18 cellular contexts compared by ENCODE assay signal in genomic region chr17:78249074-78249835, GRCh38. TPM values are rescaled to one million over a fixed set of nuclear protein-coding genes. Genes with fewer than 3 reads are reported as not detected.
DNase-seq lines count a peak whose midpoint lies in the region; ATAC-seq, FAIRE-seq and TF ChIP-seq lines count a peak whose summit lies in the region.
"Had no signal": no experiment of that assay in that cellular context is flagged by ENCODE, and none has a peak within 500 bp of the region (broad histone marks: within the 10 kb centered on the region; RNA-seq: fewer than 3 reads in every experiment).

No MANE protein-coding gene starts in this region.

- no peak overlapping the region for H2BK15ac ChIP-seq in IMR-90 (ENCODE audit: low read depth, low read length)

- 75% methylated on average over 9 of the region's 16 CpGs; no CpG with 5 or more reads in 1 of the 2 experiments for WGBS in IMR-90 (ENCODE audit: extremely low coverage in 2 of 2, insufficient read length in 1 of 2), 2 experiments
- WGBS in K562 (ENCODE audit: insufficient coverage, low coverage, missing lambda C conversion rate), result 79% methylated on average over 14 of the region's 16 CpGs
- 62% methylated on average over 8 of the region's 16 CpGs for WGBS in HepG2 (ENCODE audit: low lambda C conversion rate)
- WGBS in psoas muscle, 3 donors, result 81 to 84% (median 82%) methylated on average over 15 to 16 of the region's 16 CpGs

- H3K9me3 ChIP-seq in IMR-90 (ENCODE audit: control insufficient read depth, insufficient read depth, low read length) (no peaks in the 10 kb centered on the region), K562 (replicated peaks; ENCODE audit: control insufficient read depth, insufficient read depth, low read depth, low read length) (no peaks in the 10 kb centered on the region), HepG2 (ENCODE audit: low read length) (no peaks in the 10 kb centered on the region), psoas muscle (no peaks in the 10 kb centered on the region), ascending aorta (no peaks in the 10 kb centered on the region)

- H2BK20ac ChIP-seq in IMR-90 (ENCODE audit: low read depth, low read length), result no peak overlapping the region

- no peak for TF ChIP-seq RAD21 in IMR-90 (IDR thresholded peaks at IDR 0.05; ENCODE audit: low read length)
- no peak for TF ChIP-seq RAD21 in K562 (CRISPR knock-in tag; conservative IDR thresholded peaks at IDR 0.05 in 1 of 2, IDR thresholded peaks at IDR 0.05 in 1 of 2)
- no peak for TF ChIP-seq RAD21 in HepG2 (CRISPR knock-in tag; IDR thresholded peaks at IDR 0.05)

- H3K4me2 ChIP-seq in IMR-90 (ENCODE audit: low read depth, low read length) (no peak overlapping the region), K562 (ENCODE audit: insufficient read depth, low read length) (no peak overlapping the region), HepG2 (ENCODE audit: low read depth, low read length) (peak overlapping the region; percentile 30)
- H3K4me2 ChIP-seq: BLaER1 had no signal

- H2BK5ac ChIP-seq in IMR-90 (ENCODE audit: low read depth, low read length, poor library complexity, severe bottlenecking), result no peak overlapping the region

- POLR2A ChIA-PET in IMR-90 (lab: Charles Lee; ENCODE audit: unreplicated experiment), result no interaction called here
- POLR2A ChIA-PET in K562 (lab: Yijun Ruan, JAX), result interaction anchor here (0.8 to 1.5 kb wide), 2 partner anchors 10 to 29 kb away, joined by 3 read pairs; no protein-coding TSS in a partner anchor
- POLR2A ChIA-PET in HepG2 (lab: Yijun Ruan, JAX), result no interaction called here

- H3K79me2 ChIP-seq in K562 (ENCODE audit: control insufficient read depth, insufficient read depth, low read length) (peaks cover 7% of the 10 kb centered on the region), HepG2 (ENCODE audit: insufficient read depth, low read length) (no peaks in the 10 kb centered on the region)

- dilution Hi-C loops in IMR-90 (cut with HindIII; ENCODE audit: low sequenced_read_pairs, unreplicated experiment), result no loop called here

- H2AFZ ChIP-seq in IMR-90 (replicated peaks; ENCODE audit: low read length, poor library complexity), result peak overlapping the region; percentile 67
- H2AFZ ChIP-seq in K562 (ENCODE audit: low read depth, low read length), result no peak overlapping the region
- no peak overlapping the region for H2AFZ ChIP-seq in HepG2 (ENCODE audit: low read length)

- no peak overlapping the region for H3K14ac ChIP-seq in IMR-90 (replicated peaks; ENCODE audit: low read depth, low read length)

- H4K91ac ChIP-seq in IMR-90 (ENCODE audit: insufficient read depth, low read depth, low read length), result no peak overlapping the region

- no peak overlapping the region for H3K23ac ChIP-seq in IMR-90 (ENCODE audit: low read depth, low read length)

- no peak overlapping the region for H4K5ac ChIP-seq in IMR-90 (ENCODE audit: low read depth, low read length)

- H2AK9ac ChIP-seq in IMR-90 (replicated peaks; ENCODE audit: low read depth, low read length, poor library complexity), result no peak overlapping the region

- TF ChIP-seq POLR2A in IMR-90 (IDR thresholded peaks at IDR 0.05; ENCODE audit: low read depth, low read length), result no peak
- TF ChIP-seq POLR2A in K562 (conservative IDR thresholded peaks at IDR 0.05), result no peak
- no peak for TF ChIP-seq POLR2A in HepG2 (IDR thresholded peaks at IDR 0.05; ENCODE audit: insufficient read depth in 1 of 2, low read depth in 2 of 2, low read length in 2 of 2)

- intact Hi-C loops in IMR-90 (cut with micrococcal nuclease), result no loop called here
- intact Hi-C loops in K562 (cut with micrococcal nuclease), result no loop called here
- intact Hi-C loops in HepG2 (cut with micrococcal nuclease; ENCODE audit: unreplicated experiment), result loop anchor here (10.0 kb wide), 1 partner anchor 1016 kb away; no protein-coding TSS in a partner anchor
- intact Hi-C loops in psoas muscle (cut with DNase I), result no loop called here
- intact Hi-C loops in ascending aorta (cut with DNase I), result no loop called here

- BruUV-seq in IMR-90 (replicated peaks; lab: Mats Ljungman, UMichigan) (no TSS peak), K562 (replicated peaks; lab: Mats Ljungman, UMichigan) (no TSS peak), HepG2 (replicated peaks; lab: Mats Ljungman, UMichigan) (no TSS peak)

- H3K56ac ChIP-seq in IMR-90 (ENCODE audit: extremely low read depth, insufficient read depth, low read length), result no peak overlapping the region

- in situ Hi-C loops in IMR-90 (cut with MboI; ENCODE audit: low sequenced_read_pairs) (loop anchor here (10.0 kb wide), 1 partner anchor 134 kb away; no protein-coding TSS in a partner anchor), K562 (cut with MboI) (no loop called here), HepG2 (cut with HindIII; ENCODE audit: extremely low pct_ligation_motif_present, low pct_unique_long_range_greater_than_20kb) (no loop called here)

- H3K9ac ChIP-seq in IMR-90 (ENCODE audit: low read depth, low read length) (no peak overlapping the region), K562 (ENCODE audit: insufficient read depth in 1 of 2, low read depth in 2 of 2, low read length in 2 of 2) (peak overlapping the region in 1 of 2 experiments; percentile 81; a peak in 2 of 4 replicates), HepG2 (ENCODE audit: insufficient read depth, low read depth, low read length) (no peak overlapping the region)
- H3K9ac ChIP-seq: BLaER1 had no signal

- H4K20me1 ChIP-seq in IMR-90 (ENCODE audit: insufficient read depth, low read length), result no peaks in the 10 kb centered on the region
- H4K20me1 ChIP-seq in K562 (replicated peaks; ENCODE audit: control insufficient read depth, insufficient read depth, low read length), result no peaks in the 10 kb centered on the region
- H4K20me1 ChIP-seq in HepG2 (ENCODE audit: insufficient read depth, low read length), result no peaks in the 10 kb centered on the region
- H4K20me1 ChIP-seq: BLaER1 had no signal

- H3K4me3 ChIP-seq in IMR-90 (ENCODE audit: insufficient read depth, low read depth, low read length), result no peak overlapping the region
- no peak overlapping the region for H3K4me3 ChIP-seq in K562
- H3K4me3 ChIP-seq in HepG2 (replicated peaks in 1 of 3; ENCODE audit: insufficient read depth in 1 of 3, low read depth in 2 of 3, low read length in 3 of 3), result no peak overlapping the region; a peak in 1 of 6 replicates
- H3K4me3 ChIP-seq in psoas muscle, result peak overlapping the region; percentile 41
- no peak overlapping the region for H3K4me3 ChIP-seq in ascending aorta
- H3K4me3 ChIP-seq: BLaER1 had no signal

- H3K4ac ChIP-seq in IMR-90 (ENCODE audit: low read depth, low read length), result no peak overlapping the region

- H3K18ac ChIP-seq in IMR-90 (ENCODE audit: low read depth, low read length), result no peak overlapping the region

- H3K79me1 ChIP-seq in IMR-90 (ENCODE audit: low read depth in 1 of 2, low read length in 2 of 2), result peaks cover 0 to 4% of the 10 kb centered on the region in 2 experiments; a peak in 1 of 4 replicates

- no peak for TF ChIP-seq CTCF in IMR-90 (conservative IDR thresholded peaks at IDR 0.05; ENCODE audit: low read depth, low read length)
- TF ChIP-seq CTCF in K562 (IDR thresholded peaks at IDR 0.05 in 2 of 3, conservative IDR thresholded peaks at IDR 0.05 in 1 of 3; ENCODE audit: insufficient read depth in 2 of 3, low read depth in 1 of 3, low read length in 3 of 3), result no peak
- no peak for TF ChIP-seq CTCF in HepG2 (CRISPR knock-in tag; IDR thresholded peaks at IDR 0.05)
- TF ChIP-seq CTCF in psoas muscle (IDR thresholded peaks at IDR 0.05), result no peak
- no peak for TF ChIP-seq CTCF in ascending aorta (IDR thresholded peaks at IDR 0.05)

- H3K36me3 ChIP-seq in IMR-90 (ENCODE audit: control insufficient read depth, insufficient read depth, low read length) (no peaks in the 10 kb centered on the region), K562 (ENCODE audit: control insufficient read depth, insufficient read depth, low read length) (no peaks in the 10 kb centered on the region), HepG2 (replicated peaks in 1 of 2; ENCODE audit: control insufficient read depth in 1 of 2, insufficient read depth in 2 of 2, low read length in 2 of 2) (no peaks in the 10 kb centered on the region), psoas muscle (ENCODE audit: insufficient read depth in 1 of 2, low read depth in 1 of 2) (no peaks in the 10 kb centered on the region), ascending aorta (no peaks in the 10 kb centered on the region)
- H3K36me3 ChIP-seq: BLaER1 had no signal

- H4K8ac ChIP-seq in IMR-90 (ENCODE audit: low read depth in 2 of 2, low read length in 2 of 2), result no peak overlapping the region

- DNase-seq in IMR-90 (no peak), K562 (ENCODE audit: extremely low read depth in 1 of 4, low spot score in 3 of 4) (no peak), HepG2 (ENCODE audit: low spot score) (no peak), psoas muscle (no peak), NCI-H510A (lab: John Stamatoyannopoulos, UW) (no peak), ascending aorta (ENCODE audit: low spot score in 2 of 2) (no peak), T1000 (lab: John Stamatoyannopoulos, UW) (no peak)
- DNase-seq: CD8-positive, alpha-beta T cell; DMS79; H7; Kasumi-1; NCI-H187; NCI-H345; NCI-H69; SHP77 treated with DMSO at 0.1 percent for 48 hours had no signal

- H2BK120ac ChIP-seq in IMR-90 (ENCODE audit: low read depth, low read length), result no peak overlapping the region

- H3K9me1 ChIP-seq in IMR-90 (ENCODE audit: insufficient read depth, low read length), result no peaks in the 10 kb centered on the region
- no peaks in the 10 kb centered on the region for H3K9me1 ChIP-seq in K562 (ENCODE audit: control insufficient read depth, insufficient read depth, low read length)

- no peak overlapping the region for H3K27ac ChIP-seq in IMR-90 (ENCODE audit: insufficient read depth, low read length)
- no peak overlapping the region for H3K27ac ChIP-seq in K562 (ENCODE audit: extremely low read depth, low read depth, low read length)
- H3K27ac ChIP-seq in HepG2 (ENCODE audit: extremely low read length, insufficient read depth, low read length), result no peak overlapping the region
- peak overlapping the region; percentile 50 for H3K27ac ChIP-seq in psoas muscle
- no peak overlapping the region for H3K27ac ChIP-seq in ascending aorta

- H3K27me3 ChIP-seq in IMR-90 (ENCODE audit: control insufficient read depth, insufficient read depth, low read length) (peaks cover 3% of the 10 kb centered on the region; the same call in 1 of the 2 replicates), K562 (ENCODE audit: control insufficient read depth in 2 of 2, insufficient read depth in 2 of 2, low read length in 2 of 2) (no peaks in the 10 kb centered on the region), HepG2 (ENCODE audit: control insufficient read depth in 1 of 2, insufficient read depth in 2 of 2, low read length in 2 of 2) (peaks cover 0 to 4% of the 10 kb centered on the region in 2 experiments; a peak in 1 of 5 replicates), psoas muscle (ENCODE audit: insufficient read depth in 3 of 3, low read length in 2 of 3) (no peaks in the 10 kb centered on the region), ascending aorta (no peaks in the 10 kb centered on the region)

- no peak for TF ChIP-seq EP300 in K562 (IDR thresholded peaks at IDR 0.05; ENCODE audit: low read length)
- no peak for TF ChIP-seq EP300 in HepG2 (IDR thresholded peaks at IDR 0.05; ENCODE audit: low read depth in 2 of 2, low read length in 2 of 2)
- no peak for TF ChIP-seq EP300 in HepG2 (CRISPR knock-in tag; IDR thresholded peaks at IDR 0.05; ENCODE audit: borderline replicate concordance)

- no peak for ATAC-seq in IMR-90 (ENCODE audit: low read depth)
- ATAC-seq in K562, result no peak
- ATAC-seq in HepG2, result peak; percentile 1; the same call in 1 of the 3 replicates
- ATAC-seq in psoas muscle, result no peak
- no peak for ATAC-seq in HG03457 (IDR thresholded peaks at IDR 0.05; ENCODE audit: unreplicated experiment)
- ATAC-seq: CD8-positive, alpha-beta T cell had no signal

- CTCF ChIA-PET in IMR-90 (lab: Yijun Ruan, JAX), result no interaction called here
- CTCF ChIA-PET in K562 (lab: Yijun Ruan, JAX; ENCODE audit: low intra/inter-chr PET ratio), result interaction anchor here (2.7 to 3.2 kb wide), 2 partner anchors 136 to 172 kb away, joined by 19 to 37 read pairs; no protein-coding TSS in a partner anchor
- CTCF ChIA-PET in HepG2 (lab: Yijun Ruan, JAX; ENCODE audit: low intra/inter-chr PET ratio, low total read pairs), result interaction anchor here (2.0 kb wide), 1 partner anchor 136 kb away, joined by 13 read pairs; no protein-coding TSS in a partner anchor

- H3K4me1 ChIP-seq in IMR-90 (ENCODE audit: control insufficient read depth, insufficient read depth, low read length) (peaks cover 6% of the 10 kb centered on the region), K562 (replicated peaks in 1 of 2; ENCODE audit: control insufficient read depth in 2 of 2, insufficient read depth in 2 of 2, low read length in 2 of 2) (peaks cover 20 to 61% of the 10 kb centered on the region in 2 experiments), HepG2 (ENCODE audit: insufficient read depth, low read length) (peaks cover 56% of the 10 kb centered on the region), psoas muscle (peaks cover 13% of the 10 kb centered on the region), ascending aorta (peaks cover 0 to 5% of the 10 kb centered on the region in 2 donors)

- no peak overlapping the region for H2AK5ac ChIP-seq in IMR-90 (ENCODE audit: low read depth, low read length)

- no peak for FAIRE-seq in K562 (lab: Jason Lieb, UNC)
- no peak for FAIRE-seq in HepG2 (lab: Jason Lieb, UNC)
- FAIRE-seq: D721Med had no signal

RNA-seq across cellular contexts. Expression of gene TMEM235, which starts 17.8 kb away (rescaled TPM):
- total RNA-seq in IMR-90 (2012; rRNA removed) (not detected in 2 replicates), K562 (2014; rRNA removed) (not detected in 2 replicates), K562 (2014; rRNA removed; fragmentation: Illumina TruSeq; extraction: Trizol) (not detected in 2 replicates), K562 (2015; rRNA removed; fragmentation: Illumina TruSeq; extraction: Trizol) (not detected in 2 replicates), K562 (2021) (not detected in 2 replicates), HepG2 (2016; rRNA removed; fragmentation: Illumina TruSeq; extraction: Trizol) (not detected in 2 replicates), psoas muscle (not detected), ascending aorta (not detected)
- polyA plus RNA-seq in IMR-90 (2012; rRNA removed) (not detected in 2 replicates), K562 (2011; rRNA removed) (not detected in 2 replicates), K562 (2014; fragmentation: Illumina TruSeq; extraction: Trizol) (not detected in 2 replicates), K562 (2014; fragmentation: Nextera tagmentation; extraction: Ambion mirVana) (not detected), K562 (2014; rRNA removed) (not detected in 2 replicates), HepG2 (2011; rRNA removed) (not detected in 2 replicates), psoas muscle (not detected)
- polyA plus RNA-seq in IMR-90 (2012; cell fraction: cytosol; rRNA removed), result not detected in 2 replicates
- polyA plus RNA-seq in IMR-90 (2012; cell fraction: nucleus; rRNA removed; ENCODE audit: low replicate concordance), result not detected in 2 replicates
- not detected in 2 replicates for total RNA-seq in K562 (2011; cell fraction: chromatin; rRNA removed; ENCODE audit: low replicate concordance)
- total RNA-seq in K562 (2011; cell fraction: nucleolus; rRNA removed), result 0.17 TPM in 1 of 2 replicates, not detected in the other
- not detected in 2 replicates for total RNA-seq in K562 (2011; cell fraction: nucleoplasm; rRNA removed)
- not detected in 2 replicates for polyA plus RNA-seq in K562 (2011; cell fraction: cytosol; rRNA removed)
- polyA plus RNA-seq in K562 (2011; cell fraction: nucleus; rRNA removed), result not detected in 2 replicates
- polyA plus RNA-seq in K562 (2012), result not detected in 2 replicates
- polyA minus RNA-seq in K562 (2011; rRNA and poly(A)+ RNA removed), result not detected in 2 replicates
- polyA minus RNA-seq in K562 (2011; cell fraction: cytosol; rRNA and poly(A)+ RNA removed), result not detected in 2 replicates
- not detected in 2 replicates for polyA minus RNA-seq in K562 (2011; cell fraction: nucleus; rRNA and poly(A)+ RNA removed)
- not detected in 2 replicates for total RNA-seq in HepG2 (2016; cell fraction: cytosol; rRNA removed; fragmentation: Illumina TruSeq; extraction: Trizol; ENCODE audit: low read depth)
- not detected in 2 replicates for total RNA-seq in HepG2 (2016; cell fraction: insoluble cytoplasmic fraction; rRNA removed; fragmentation: Illumina TruSeq; extraction: Trizol)
- total RNA-seq in HepG2 (2016; cell fraction: membrane; rRNA removed; fragmentation: Illumina TruSeq; extraction: Trizol), result not detected in 2 replicates
- not detected in 2 replicates for total RNA-seq in HepG2 (2016; cell fraction: nucleus; rRNA removed; fragmentation: Illumina TruSeq; extraction: Trizol)
- polyA plus RNA-seq in HepG2 (2011; cell fraction: cytosol; rRNA removed), result not detected in 2 replicates
- not detected in 2 replicates for polyA plus RNA-seq in HepG2 (2011; cell fraction: nucleus; rRNA removed)
- polyA plus RNA-seq in HepG2 (2012), result not detected in 2 replicates
- polyA plus RNA-seq in HepG2 (2016; cell fraction: cytosol; fragmentation: Illumina TruSeq; extraction: Trizol; ENCODE audit: low read depth), result not detected in 2 replicates
- polyA plus RNA-seq in HepG2 (2016; cell fraction: insoluble cytoplasmic fraction; fragmentation: Illumina TruSeq; extraction: Trizol; ENCODE audit: low read depth), result not detected in 2 replicates
- polyA plus RNA-seq in HepG2 (2016; cell fraction: membrane; fragmentation: Illumina TruSeq; extraction: Trizol; ENCODE audit: low read depth), result not detected in 2 replicates
- polyA plus RNA-seq in HepG2 (2016; cell fraction: nucleus; fragmentation: Illumina TruSeq; extraction: Trizol; ENCODE audit: insufficient read depth, low read depth), result not detected in 2 replicates
- polyA minus RNA-seq in HepG2 (2011; rRNA and poly(A)+ RNA removed; ENCODE audit: low replicate concordance), result not detected in 2 replicates
- not detected in 2 replicates for polyA minus RNA-seq in HepG2 (2011; cell fraction: cytosol; rRNA and poly(A)+ RNA removed)
- not detected in 2 replicates for polyA minus RNA-seq in HepG2 (2011; cell fraction: nucleus; rRNA and poly(A)+ RNA removed)
- total RNA-seq: CD8-positive, alpha-beta T cell; H7 had no signal

RNA-seq across cellular contexts. Expression of gene BIRC5, which starts 35.2 kb away (rescaled TPM):
- total RNA-seq in IMR-90 (2012; rRNA removed), result 52.7 and 53.6 TPM in 2 replicates
- polyA plus RNA-seq in IMR-90 (2012; rRNA removed), result 16.6 and 19.5 TPM in 2 replicates
- 10.6 and 17.7 TPM in 2 replicates for polyA plus RNA-seq in IMR-90 (2012; cell fraction: cytosol; rRNA removed)
- 5.5 and 7.2 TPM in 2 replicates for polyA plus RNA-seq in IMR-90 (2012; cell fraction: nucleus; rRNA removed; ENCODE audit: low replicate concordance)
- total RNA-seq in K562 (2011; cell fraction: chromatin; rRNA removed; ENCODE audit: low replicate concordance), result 88.6 and 104 TPM in 2 replicates
- 92.8 and 99.1 TPM in 2 replicates for total RNA-seq in K562 (2011; cell fraction: nucleolus; rRNA removed)
- 114 and 121 TPM in 2 replicates for total RNA-seq in K562 (2011; cell fraction: nucleoplasm; rRNA removed)
- 114 and 140 TPM in 2 replicates for total RNA-seq in K562 (2014; rRNA removed)
- total RNA-seq in K562 (2014; rRNA removed; fragmentation: Illumina TruSeq; extraction: Trizol), result 79.1 and 79.9 TPM in 2 replicates
- total RNA-seq in K562 (2015; rRNA removed; fragmentation: Illumina TruSeq; extraction: Trizol), result 101 and 106 TPM in 2 replicates
- total RNA-seq in K562 (2021), result 101 and 104 TPM in 2 replicates
- polyA plus RNA-seq in K562 (2011; rRNA removed), result 61.4 and 64.4 TPM in 2 replicates
- 55.7 and 67.4 TPM in 2 replicates for polyA plus RNA-seq in K562 (2011; cell fraction: cytosol; rRNA removed)
- polyA plus RNA-seq in K562 (2011; cell fraction: nucleus; rRNA removed), result 37.3 and 40.7 TPM in 2 replicates
- polyA plus RNA-seq in K562 (2012), result 67.7 and 78.4 TPM in 2 replicates
- polyA plus RNA-seq in K562 (2014; fragmentation: Illumina TruSeq; extraction: Trizol), result 74.6 and 88.8 TPM in 2 replicates
- polyA plus RNA-seq in K562 (2014; fragmentation: Nextera tagmentation; extraction: Ambion mirVana), result 100 to 1,000 TPM in 1 of 2 experiments, 10 to 100 TPM in 1; 98.2 to 107 TPM
- polyA plus RNA-seq in K562 (2014; rRNA removed), result 127 and 155 TPM in 2 replicates
- polyA minus RNA-seq in K562 (2011; rRNA and poly(A)+ RNA removed), result 83.8 and 87.5 TPM in 2 replicates
- 34.3 and 38.4 TPM in 2 replicates for polyA minus RNA-seq in K562 (2011; cell fraction: cytosol; rRNA and poly(A)+ RNA removed)
- polyA minus RNA-seq in K562 (2011; cell fraction: nucleus; rRNA and poly(A)+ RNA removed), result 36.9 and 58.9 TPM in 2 replicates
- 135 and 167 TPM in 2 replicates for total RNA-seq in HepG2 (2016; rRNA removed; fragmentation: Illumina TruSeq; extraction: Trizol)
- 34.5 and 39.0 TPM in 2 replicates for total RNA-seq in HepG2 (2016; cell fraction: cytosol; rRNA removed; fragmentation: Illumina TruSeq; extraction: Trizol; ENCODE audit: low read depth)
- total RNA-seq in HepG2 (2016; cell fraction: insoluble cytoplasmic fraction; rRNA removed; fragmentation: Illumina TruSeq; extraction: Trizol), result 131 and 168 TPM in 2 replicates
- total RNA-seq in HepG2 (2016; cell fraction: membrane; rRNA removed; fragmentation: Illumina TruSeq; extraction: Trizol), result 97.3 and 97.8 TPM in 2 replicates
- 62.8 and 63.7 TPM in 2 replicates for total RNA-seq in HepG2 (2016; cell fraction: nucleus; rRNA removed; fragmentation: Illumina TruSeq; extraction: Trizol)
- polyA plus RNA-seq in HepG2 (2011; rRNA removed), result 18.5 and 30.3 TPM in 2 replicates
- polyA plus RNA-seq in HepG2 (2011; cell fraction: cytosol; rRNA removed), result 26.4 and 35.2 TPM in 2 replicates
- polyA plus RNA-seq in HepG2 (2011; cell fraction: nucleus; rRNA removed), result 11.3 and 14.8 TPM in 2 replicates
- 20.8 and 42.6 TPM in 2 replicates for polyA plus RNA-seq in HepG2 (2012)
- polyA plus RNA-seq in HepG2 (2016; cell fraction: cytosol; fragmentation: Illumina TruSeq; extraction: Trizol; ENCODE audit: low read depth), result 27.8 and 29.4 TPM in 2 replicates
- polyA plus RNA-seq in HepG2 (2016; cell fraction: insoluble cytoplasmic fraction; fragmentation: Illumina TruSeq; extraction: Trizol; ENCODE audit: low read depth), result 158 and 162 TPM in 2 replicates
- polyA plus RNA-seq in HepG2 (2016; cell fraction: membrane; fragmentation: Illumina TruSeq; extraction: Trizol; ENCODE audit: low read depth), result 64.5 and 65.4 TPM in 2 replicates
- 90.2 and 97.1 TPM in 2 replicates for polyA plus RNA-seq in HepG2 (2016; cell fraction: nucleus; fragmentation: Illumina TruSeq; extraction: Trizol; ENCODE audit: insufficient read depth, low read depth)
- polyA minus RNA-seq in HepG2 (2011; rRNA and poly(A)+ RNA removed; ENCODE audit: low replicate concordance), result 62.3 and 97.9 TPM in 2 replicates
- 18.6 and 37.7 TPM in 2 replicates for polyA minus RNA-seq in HepG2 (2011; cell fraction: cytosol; rRNA and poly(A)+ RNA removed)
- polyA minus RNA-seq in HepG2 (2011; cell fraction: nucleus; rRNA and poly(A)+ RNA removed), result 20.9 and 36.8 TPM in 2 replicates
- under 1 TPM in 2 of 4 donors, not detected in 2; 0.12 to 0.34 TPM for total RNA-seq in psoas muscle
- polyA plus RNA-seq in psoas muscle, result under 1 TPM; 0.06 to 0.96 (median 0.23) TPM
- 0.11 TPM for total RNA-seq in ascending aorta

Comparison
In these comparisons a context has a peak if more than half of its experiments do, and no peak if none do; other contexts are left out.
1. RNA of gene BIRC5, which starts 35.2 kb away (total RNA-seq): 34.5 to 168 TPM in HepG2, 79.1 to 140 TPM in K562 and 52.7 to 53.6 TPM in IMR-90; 0.12 to 0.34 TPM in psoas muscle and 0.11 TPM in ascending aorta (single experiment); every median in the first group is over 10 times any median in the second.